ENCODE assay signal across 19 cellular contexts in the genomic region with DNA sequence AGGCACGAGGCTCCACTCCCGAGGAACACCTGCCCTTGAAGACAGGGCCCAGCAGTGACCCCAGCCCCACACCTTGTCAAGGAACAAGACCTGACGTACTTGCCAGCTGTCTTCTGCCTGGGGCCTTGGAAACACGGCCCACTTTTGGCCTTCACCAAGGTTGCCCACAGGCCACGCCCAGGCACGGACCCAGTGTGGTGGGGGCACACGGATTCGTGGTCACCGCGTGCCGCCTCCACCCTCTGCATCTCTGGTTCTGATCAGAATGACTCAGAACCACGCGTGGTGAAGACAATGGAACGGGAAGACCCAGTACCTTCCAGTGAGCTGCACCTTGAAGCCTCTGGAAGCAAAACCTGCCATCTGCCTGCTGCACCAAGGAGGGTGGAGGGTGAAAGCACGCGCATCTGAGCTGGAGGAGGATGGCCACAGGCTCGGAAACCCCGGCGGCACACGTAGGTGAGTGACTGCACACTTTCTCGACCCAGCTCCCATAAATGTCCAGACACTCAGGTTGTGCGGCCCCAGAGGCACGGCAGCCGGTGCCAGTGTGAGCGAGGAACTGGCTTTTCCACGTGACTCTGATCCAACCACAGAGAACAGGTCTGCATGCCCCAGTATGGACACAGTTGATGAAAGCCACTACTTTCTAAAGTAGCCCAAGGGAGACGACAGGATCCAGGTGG. TPM values are rescaled to one million over a fixed set of nuclear protein-coding genes. Genes with fewer than 3 reads are reported as not detected.
"Had no signal": no experiment of that assay in that cellular context is flagged by ENCODE, and none has a peak within 500 bp of the region (broad histone marks: within the 10 kb centered on the region; RNA-seq: fewer than 3 reads in every experiment).

No MANE protein-coding gene starts in this region.

- H3K4me1 Mint-ChIP-seq: brain had no signal

- ATAC-seq: activated T-cell treated with anti-CD3 and anti-CD28 coated beads, Interleukin-2, amount 50 U/mL, for 72 hours; left lung; naive thymus-derived CD4-positive, alpha-beta T cell had no signal

- H3K4me1 ChIP-seq: right atrium auricular region, testis had no signal

- H3K27me3 ChIP-seq: left lung, right atrium auricular region, stomach, testis had no signal

- DNase-seq: activated CD4-positive, alpha-beta T cell treated with anti-CD3 and anti-CD28 coated beads for 48 hours; activated CD8-positive, alpha-beta memory T cell treated with anti-CD3 and anti-CD28 coated beads, Interleukin-2, amount 50 U/mL, for 48 hours; activated naive CD8-positive, alpha-beta T cell treated with anti-CD3 and anti-CD28 coated beads for 36 hours; activated T-cell treated with anti-CD3 and anti-CD28 coated beads, Interleukin-2, amount 50 U/mL, for 72 hours; cortex of kidney; effector CD8-positive, alpha-beta T cell; foreskin fibroblast; hippocampal formation; kidney; mammary epithelial cell; naive thymus-derived CD4-positive, alpha-beta T cell; occipital lobe; stimulated activated CD4-positive, alpha-beta T cell treated with anti-CD3 and anti-CD28 coated beads, Interleukin-4, amount 100 ng/mL, for 1 hour; stomach; T-helper 9 cell; testis had no signal

- H3K9me3 Mint-ChIP-seq: activated naive CD8-positive, alpha-beta T cell treated with anti-CD3 and anti-CD28 coated beads for 36 hours; activated T-cell treated with anti-CD3 and anti-CD28 coated beads, Interleukin-2, amount 50 U/mL, for 72 hours; brain had no signal

- H3K27ac ChIP-seq: left lung, right atrium auricular region, stomach, testis had no signal

- H3K27ac Mint-ChIP-seq: activated naive CD8-positive, alpha-beta T cell treated with anti-CD3 and anti-CD28 coated beads for 36 hours; activated T-cell treated with anti-CD3 and anti-CD28 coated beads, Interleukin-2, amount 50 U/mL, for 72 hours; brain; naive thymus-derived CD4-positive, alpha-beta T cell had no signal

- H3K9me3 ChIP-seq: left lung, right atrium auricular region, stomach, testis had no signal

- H3K4me3 ChIP-seq: left lung, right atrium auricular region, stomach, testis had no signal

- H3K4me3 Mint-ChIP-seq: activated naive CD8-positive, alpha-beta T cell treated with anti-CD3 and anti-CD28 coated beads for 36 hours; activated T-cell treated with anti-CD3 and anti-CD28 coated beads, Interleukin-2, amount 50 U/mL, for 72 hours; brain; naive thymus-derived CD4-positive, alpha-beta T cell had no signal

- H3K27me3 Mint-ChIP-seq: activated naive CD8-positive, alpha-beta T cell treated with anti-CD3 and anti-CD28 coated beads for 36 hours; brain; naive thymus-derived CD4-positive, alpha-beta T cell had no signal

RNA-seq across cellular contexts. Expression of a gene that starts 42.0 kb away (rescaled TPM):
- polyA plus RNA-seq: mammary epithelial cell; naive thymus-derived CD4-positive, alpha-beta T cell had no signal
